18 cellular contexts compared by ENCODE assay signal in genomic region chr18:12027480-12027879, GRCh38. TPM values are rescaled to one million over a fixed set of nuclear protein-coding genes. Genes with fewer than 3 reads are reported as not detected.
DNase-seq lines count a peak whose midpoint lies in the region; ATAC-seq and TF ChIP-seq lines count a peak whose summit lies in the region.
"Had no signal": no experiment of that assay in that cellular context is flagged by ENCODE, and none has a peak within 500 bp of the region (broad histone marks: within the 10 kb centered on the region; RNA-seq: fewer than 3 reads in every experiment).

No MANE protein-coding gene starts in this region.

- H2BK5ac ChIP-seq in IMR-90 (ENCODE audit: low read depth, low read length, poor library complexity, severe bottlenecking), result no peak overlapping the region

- no TSS peak for BruUV-seq in IMR-90 (replicated peaks; lab: Mats Ljungman, UMichigan)

- H3K36me3 ChIP-seq in IMR-90 (ENCODE audit: control insufficient read depth, insufficient read depth, low read length), result peaks cover 21% of the 10 kb centered on the region
- peaks cover 0 to 47% (median 3%) of the 10 kb centered on the region in 3 donors for H3K36me3 ChIP-seq in esophagus squamous epithelium
- peaks cover 0 to 34% of the 10 kb centered on the region in 2 donors for H3K36me3 ChIP-seq in gastrocnemius medialis

- H3K27ac Mint-ChIP-seq in T-helper 17 cell, result peak overlapping the region; percentile 29

- WGBS in IMR-90 (ENCODE audit: extremely low coverage in 2 of 2, insufficient read length in 1 of 2), 2 experiments, result 100% methylated on average over 1 of the region's 4 CpGs; no CpG with 5 or more reads in 1 of the 2 experiments
- 38 to 67% methylated on average over 3 to 4 of the region's 4 CpGs for WGBS in esophagus squamous epithelium, 2 donors

- H2BK120ac ChIP-seq in IMR-90 (ENCODE audit: low read depth, low read length), result no peak overlapping the region

- no peak overlapping the region for H2AK9ac ChIP-seq in IMR-90 (replicated peaks; ENCODE audit: low read depth, low read length, poor library complexity)

- H3K27ac ChIP-seq in IMR-90 (ENCODE audit: insufficient read depth, low read length) (no peak overlapping the region), esophagus squamous epithelium (peak overlapping the region; percentile 90 to 93 (median 92)), gastrocnemius medialis (peak overlapping the region; percentile 83 to 90 (median 87))
- H3K27ac ChIP-seq: C4-2B, SK-N-MC had no signal

- H3K4me1 ChIP-seq in IMR-90 (ENCODE audit: control insufficient read depth, insufficient read depth, low read length) (peaks cover 12% of the 10 kb centered on the region), esophagus squamous epithelium (peaks cover 18 to 94% (median 61%) of the 10 kb centered on the region in 3 donors), gastrocnemius medialis (peaks cover 22 to 29% of the 10 kb centered on the region in 2 donors)

- dilution Hi-C loops in IMR-90 (cut with HindIII; ENCODE audit: low sequenced_read_pairs, unreplicated experiment), result no loop called here

- no peak overlapping the region for H3K14ac ChIP-seq in IMR-90 (replicated peaks; ENCODE audit: low read depth, low read length)

- H3K9me1 ChIP-seq in IMR-90 (ENCODE audit: insufficient read depth, low read length), result no peaks in the 10 kb centered on the region; the same call in 1 of the 2 replicates

- no peaks in the 10 kb centered on the region for H3K36me3 Mint-ChIP-seq in T-helper 17 cell (ENCODE audit: low read depth)

- H2BK20ac ChIP-seq in IMR-90 (ENCODE audit: low read depth, low read length), result no peak overlapping the region

- ATAC-seq in IMR-90 (ENCODE audit: low read depth) (no peak), T-helper 17 cell (no peak), gastrocnemius medialis (no peak), GM21515 (IDR thresholded peaks at IDR 0.05; ENCODE audit: unreplicated experiment) (no peak)

- DNase-seq in IMR-90, result no peak
- DNase-seq in T-helper 17 cell, result no peak
- no peak for DNase-seq in esophagus squamous epithelium (lab: John Stamatoyannopoulos, UW)
- DNase-seq in gastrocnemius medialis, result no peak
- DNase-seq in globus pallidus (ENCODE audit: low spot score), result no peak
- no peak for DNase-seq in NCI-H1092 (lab: John Stamatoyannopoulos, UW)
- DNase-seq: DMS79 treated with DMSO at 0.1 percent for 48 hours; HCEC 1CT; NCI-H1694 treated with DMSO at 0.1 percent for 48 hours; NCI-H2107; NCI-H510A; NCI-H748 treated with DMSO at 0.1 percent for 48 hours; NK-92 treated with Interleukin-12 subunit alpha and Interleukin-12 subunit beta, amount 100 ng/mL, for 24 hours; SHP77 had no signal

- H4K8ac ChIP-seq in IMR-90 (ENCODE audit: low read depth in 2 of 2, low read length in 2 of 2), result no peak overlapping the region

- no peak overlapping the region for H3K56ac ChIP-seq in IMR-90 (ENCODE audit: extremely low read depth, insufficient read depth, low read length)

- no peak overlapping the region for H3K4me3 Mint-ChIP-seq in T-helper 17 cell

- TF ChIP-seq POLR2A in IMR-90 (IDR thresholded peaks at IDR 0.05; ENCODE audit: low read depth, low read length), result no peak
- TF ChIP-seq POLR2A in esophagus squamous epithelium (IDR thresholded peaks at IDR 0.05), result no peak
- no peak for TF ChIP-seq POLR2A in gastrocnemius medialis (IDR thresholded peaks at IDR 0.05)

- H3K4me1 Mint-ChIP-seq in T-helper 17 cell, result peaks cover 4% of the 10 kb centered on the region

- H3K27me3 ChIP-seq in IMR-90 (ENCODE audit: control insufficient read depth, insufficient read depth, low read length) (no peaks in the 10 kb centered on the region), esophagus squamous epithelium (no peaks in the 10 kb centered on the region), gastrocnemius medialis (no peaks in the 10 kb centered on the region)
- H3K27me3 ChIP-seq: Peyer's patch had no signal

- H3K27me3 Mint-ChIP-seq in T-helper 17 cell, result no peaks in the 10 kb centered on the region

- H3K23ac ChIP-seq in IMR-90 (ENCODE audit: low read depth, low read length), result no peak overlapping the region

- no peaks in the 10 kb centered on the region for H3K79me1 ChIP-seq in IMR-90 (ENCODE audit: low read depth in 1 of 2, low read length in 2 of 2)

- no peak for TF ChIP-seq CTCF in IMR-90 (conservative IDR thresholded peaks at IDR 0.05; ENCODE audit: low read depth, low read length)
- TF ChIP-seq CTCF in esophagus squamous epithelium (IDR thresholded peaks at IDR 0.05), result no peak
- no peak for TF ChIP-seq CTCF in gastrocnemius medialis (IDR thresholded peaks at IDR 0.05 in 4 of 5, conservative IDR thresholded peaks at IDR 0.05 in 1 of 5)

- no peak overlapping the region for H3K4me2 ChIP-seq in IMR-90 (ENCODE audit: low read depth, low read length)

- H2AFZ ChIP-seq in IMR-90 (replicated peaks; ENCODE audit: low read length, poor library complexity), result no peak overlapping the region

- POLR2A ChIA-PET in IMR-90 (lab: Charles Lee; ENCODE audit: unreplicated experiment), result no interaction called here

- no peak overlapping the region for H3K18ac ChIP-seq in IMR-90 (ENCODE audit: low read depth, low read length)

- H3K9ac ChIP-seq in IMR-90 (ENCODE audit: low read depth, low read length), result no peak overlapping the region

- in situ Hi-C loops in IMR-90 (cut with MboI; ENCODE audit: low sequenced_read_pairs), result no loop called here
- in situ Hi-C loops in gastrocnemius medialis (cut with MboI; ENCODE audit: low sequenced_read_pairs in 4 of 4), result loop anchor here in 1 of 4 donors (25.0 kb wide), 1 partner anchor 290 kb away; no protein-coding TSS in a partner anchor

- no peak overlapping the region for H2AK5ac ChIP-seq in IMR-90 (ENCODE audit: low read depth, low read length)

- H3K4me3 ChIP-seq in IMR-90 (ENCODE audit: insufficient read depth, low read depth, low read length) (no peak overlapping the region), esophagus squamous epithelium (no peak overlapping the region), gastrocnemius medialis (no peak overlapping the region)
- H3K4me3 ChIP-seq: Peyer's patch, SK-N-MC had no signal

- H2BK15ac ChIP-seq in IMR-90 (ENCODE audit: low read depth, low read length), result no peak overlapping the region

- intact Hi-C loops in IMR-90 (cut with micrococcal nuclease) (no loop called here), esophagus squamous epithelium (cut with DNase I) (no loop called here), gastrocnemius medialis (cut with DNase I; ENCODE audit: low total_unique reads) (loop anchor here (5.0 kb wide), 2 partner anchors 45 to 170 kb away; partner anchors contain the start of gene IMPA2)

- H3K9me3 ChIP-seq in IMR-90 (ENCODE audit: control insufficient read depth, insufficient read depth, low read length) (no peaks in the 10 kb centered on the region), T-helper 17 cell (ENCODE audit: control insufficient read depth, low read length, poor library complexity, severe bottlenecking) (no peaks in the 10 kb centered on the region), esophagus squamous epithelium (no peaks in the 10 kb centered on the region), gastrocnemius medialis (no peaks in the 10 kb centered on the region)
- H3K9me3 ChIP-seq: Peyer's patch had no signal

- H4K91ac ChIP-seq in IMR-90 (ENCODE audit: insufficient read depth, low read depth, low read length), result no peak overlapping the region

- no peak overlapping the region for H4K5ac ChIP-seq in IMR-90 (ENCODE audit: low read depth, low read length)

- CTCF ChIA-PET in IMR-90 (lab: Yijun Ruan, JAX), result no interaction called here

- no peak overlapping the region for H3K4ac ChIP-seq in IMR-90 (ENCODE audit: low read depth, low read length)

- no peak for TF ChIP-seq RAD21 in IMR-90 (IDR thresholded peaks at IDR 0.05; ENCODE audit: low read length)

- H4K20me1 ChIP-seq in IMR-90 (ENCODE audit: insufficient read depth, low read length), result no peaks in the 10 kb centered on the region

TF ChIP-seq in IMR-90, 13 proteins besides CTCF, POLR2A, EP300 and RAD21:
- TF ChIP-seq CEBPB (IDR thresholded peaks at IDR 0.05; ENCODE audit: low read depth, low read length) (peak; percentile 38; the same call in 1 of the 2 replicates), FOS (IDR thresholded peaks at IDR 0.05; ENCODE audit: low read depth, low read length) (no peak)
TF ChIP-seq in IMR-90: peak in this region for 1.

RNA-seq across cellular contexts. Expression of gene IMPA2, which starts 46.2 kb away (rescaled TPM):
- total RNA-seq in IMR-90 (2012; rRNA removed) (4.7 and 5.4 TPM in 2 replicates), T-helper 17 cell (1 to 10 TPM; 4.3 to 5.8 TPM), esophagus squamous epithelium (100 to 1,000 TPM; 121 to 235 (median 164) TPM), gastrocnemius medialis (100 to 1,000 TPM; 245 to 391 (median 274) TPM)
- 4.7 and 5.5 TPM in 2 replicates for polyA plus RNA-seq in IMR-90 (2012; rRNA removed)
- polyA plus RNA-seq in IMR-90 (2012; cell fraction: cytosol; rRNA removed), result 8.4 and 12.8 TPM in 2 replicates
- 24.6 and 26.9 TPM in 2 replicates for polyA plus RNA-seq in IMR-90 (2012; cell fraction: nucleus; rRNA removed; ENCODE audit: low replicate concordance)

Comparison
In these comparisons a context has a peak if more than half of its experiments do, and no peak if none do; other contexts are left out.
1. RNA of gene IMPA2, which starts 46.2 kb away (total RNA-seq): 245 to 391 TPM in gastrocnemius medialis and 121 to 235 TPM in esophagus squamous epithelium; 4.3 to 5.8 TPM in T-helper 17 cell and 4.7 to 5.4 TPM in IMR-90; every median in the first group is over 10 times any median in the second.